ENCODE assay signal across 9 cellular contexts in genomic region chr3:52769786-52770445, GRCh38. TPM values are rescaled to one million over a fixed set of nuclear protein-coding genes. Genes with fewer than 3 reads are reported as not detected.
A peak's percentile ranks its signal among the peaks of the same experiment; 100 is the strongest.
DNase-seq lines count a peak whose midpoint lies in the region; ATAC-seq, FAIRE-seq and TF ChIP-seq lines count a peak whose summit lies in the region.
"Had no signal": no experiment of that assay in that cellular context is flagged by ENCODE, and none has a peak within 500 bp of the region (broad histone marks: within the 10 kb centered on the region; RNA-seq: fewer than 3 reads in every experiment).

No MANE protein-coding gene starts in this region.

- in situ Hi-C loops in GM13976 (cut with MboI; ENCODE audit: low sequenced_read_pairs, unreplicated experiment) = no loop called here

- no peaks in the 10 kb centered on the region for H3K27me3 ChIP-seq in RWPE2 (ENCODE audit: insufficient read depth, poor library complexity, severe bottlenecking)
- H3K27me3 ChIP-seq in esophagus squamous epithelium = no peaks in the 10 kb centered on the region
- no peaks in the 10 kb centered on the region for H3K27me3 ChIP-seq in prostate gland (replicated peaks; ENCODE audit: insufficient read depth)

- no peak for ATAC-seq in RWPE2 (ENCODE audit: low read depth)

- FAIRE-seq in GM12892 (lab: Jason Lieb, UNC) = no peak
- FAIRE-seq: A204.1 had no signal

- H3K36me3 ChIP-seq in RWPE2 (ENCODE audit: low read depth) (peaks cover 23% of the 10 kb centered on the region), esophagus squamous epithelium (peaks cover 0 to 36% (median 0%) of the 10 kb centered on the region in 3 donors), prostate gland (no peaks in the 10 kb centered on the region)

- H3K9me3 ChIP-seq in RWPE2 (ENCODE audit: severe bottlenecking) = no peaks in the 10 kb centered on the region
- no peaks in the 10 kb centered on the region for H3K9me3 ChIP-seq in esophagus squamous epithelium
- no peaks in the 10 kb centered on the region for H3K9me3 ChIP-seq in prostate gland

- peak overlapping the region; percentile 25 for H3K27ac ChIP-seq in RWPE2 (ENCODE audit: poor library complexity, severe bottlenecking)
- H3K27ac ChIP-seq in esophagus squamous epithelium = peak overlapping the region in 3 of 4 donors; percentile 73 to 83 (median 76)
- peak overlapping the region; percentile 71 to 73 for H3K27ac ChIP-seq in prostate gland

- no peak for TF ChIP-seq POLR2A in esophagus squamous epithelium (IDR thresholded peaks at IDR 0.05)
- TF ChIP-seq POLR2A in prostate gland (IDR thresholded peaks at IDR 0.05) = no peak
- TF ChIP-seq POLR2A in GM12892 (IDR thresholded peaks at IDR 0.05; ENCODE audit: low read depth, low read length) = no peak

- TF ChIP-seq CTCF in RWPE2 (IDR thresholded peaks at IDR 0.05; ENCODE audit: poor library complexity, severe bottlenecking) (no peak), esophagus squamous epithelium (IDR thresholded peaks at IDR 0.05) (no peak), prostate gland (IDR thresholded peaks at IDR 0.05) (no peak), GM13976 (IDR thresholded peaks at IDR 0.05; ENCODE audit: borderline replicate concordance, control extremely low read depth, extremely low read depth, insufficient read depth, missing control alignments) (no peak)

- intact Hi-C loops in esophagus squamous epithelium (cut with DNase I) = no loop called here
- intact Hi-C loops in prostate gland (cut with DNase I) = loop anchor here (10.0 kb wide), 1 partner anchor 305 kb away; no protein-coding TSS in a partner anchor

- peak; percentile 34 for DNase-seq in DMS 273 (lab: John Stamatoyannopoulos, UW; ENCODE audit: unreplicated experiment)
- no peak for DNase-seq in DMS 273 treated with DMSO at 0.1 percent for 48 hours (lab: John Stamatoyannopoulos, UW)
- no peak for DNase-seq in RWPE2 (ENCODE audit: low spot score)
- DNase-seq in esophagus squamous epithelium (lab: John Stamatoyannopoulos, UW) = no peak
- no peak for DNase-seq in prostate gland (ENCODE audit: low spot score)
- DNase-seq in CD1c-positive myeloid dendritic cell (ENCODE audit: extremely low spot score) = no peak
- DNase-seq in GM13976 (ENCODE audit: low spot score) = no peak
- no peak for DNase-seq in GM12892 (ENCODE audit: insufficient read length)

- WGBS in esophagus squamous epithelium, 2 donors = 17% methylated on average over 13 of the region's 13 CpGs
- WGBS in prostate gland = 15% methylated on average over 13 of the region's 13 CpGs

- peaks cover 5% of the 10 kb centered on the region for H3K4me1 ChIP-seq in RWPE2 (ENCODE audit: insufficient read depth, poor library complexity, severe bottlenecking)
- peaks cover 0 to 23% (median 15%) of the 10 kb centered on the region in 3 donors for H3K4me1 ChIP-seq in esophagus squamous epithelium
- H3K4me1 ChIP-seq in prostate gland (replicated peaks) = no peaks in the 10 kb centered on the region

- peak overlapping the region; percentile 81 for H3K4me3 ChIP-seq in RWPE2 (ENCODE audit: severe bottlenecking)
- peak overlapping the region; percentile 80 to 96 (median 89) for H3K4me3 ChIP-seq in esophagus squamous epithelium
- peak overlapping the region; percentile 79 to 96 for H3K4me3 ChIP-seq in prostate gland

RNA-seq across cellular contexts. Expression of gene NEK4, which starts 0.8 kb away (rescaled TPM):
- total RNA-seq in esophagus squamous epithelium = 10 to 100 TPM in 3 of 4 donors, 1 to 10 TPM in 1; 8.0 to 16.6 (median 14.6) TPM
- 10 to 100 TPM; 24.5 to 49.9 TPM for total RNA-seq in prostate gland
- 9.9 TPM for polyA plus RNA-seq in GM12892 (2012; ENCODE audit: missing spikeins)

RNA-seq across cellular contexts. Expression of gene ITIH1, which starts 7.5 kb away (rescaled TPM):
- total RNA-seq in esophagus squamous epithelium (not detected), prostate gland (1 to 10 TPM in 1 of 2 donors, not detected in 1; 3.5 TPM)
- 1.3 TPM for polyA plus RNA-seq in GM12892 (2012; ENCODE audit: missing spikeins)

RNA-seq across cellular contexts. Expression of gene ITIH3, which starts 24.7 kb away (rescaled TPM):
- total RNA-seq in esophagus squamous epithelium = 1 to 10 TPM in 2 of 4 donors, under 1 TPM in 1, not detected in 1; 0.26 to 3.7 (median 1.3) TPM
- total RNA-seq in prostate gland = 1 to 10 TPM in 1 of 2 donors, under 1 TPM in 1; 0.46 to 9.6 TPM
- 0.70 TPM for polyA plus RNA-seq in GM12892 (2012; ENCODE audit: missing spikeins)

Comparison
In these comparisons a context has a peak if more than half of its experiments do, and no peak if none do; other contexts are left out.
1. H3K27ac ChIP-seq: peak in every context shown above with its lines; median percentile 76 in esophagus squamous epithelium; 72 in prostate gland; 25 in RWPE2.